Comparison of ENCODE assay signal across 15 cellular contexts in genomic region chr12:131003036-131003435, GRCh38. TPM values are rescaled to one million over a fixed set of nuclear protein-coding genes. Genes with fewer than 3 reads are reported as not detected.
"Had no signal": no experiment of that assay in that cellular context is flagged by ENCODE, and none has a peak within 500 bp of the region (broad histone marks: within the 10 kb centered on the region; RNA-seq: fewer than 3 reads in every experiment).

No MANE protein-coding gene starts in this region.

- H3K4me3 ChIP-seq: prostate gland, smooth muscle cell had no signal

- ATAC-seq: activated CD8-positive, alpha-beta memory T cell treated with anti-CD3 and anti-CD28 coated beads, Interleukin-2, amount 10 ng/mL, durations not matched to agents 7 days and 5 days; activated naive CD8-positive, alpha-beta T cell treated with anti-CD3 and anti-CD28 coated beads, Interleukin-2, amount 50 U/mL, for 24 hours; naive thymus-derived CD8-positive, alpha-beta T cell; stimulated activated effector memory CD8-positive, alpha-beta T cell treated with anti-CD3 and anti-CD28 coated beads, Interleukin-12 subunit alpha, Interleukin-12 subunit beta, amount 100 ng/mL, for 72 hours had no signal

- H3K36me3 ChIP-seq: prostate gland had no signal

- DNase-seq: activated CD4-positive, alpha-beta memory T cell treated with anti-CD3 and anti-CD28 coated beads, Interleukin-2, amount 10 ng/mL, durations not matched to agents 7 days and 5 days; activated CD4-positive, alpha-beta T cell treated with anti-CD3 and anti-CD28 coated beads for 48 hours; activated CD8-positive, alpha-beta memory T cell treated with anti-CD3 and anti-CD28 coated beads, Interleukin-2, amount 10 ng/mL, durations not matched to agents 7 days and 5 days; activated naive CD4-positive, alpha-beta T cell treated with anti-CD3 and anti-CD28 coated beads for 36 hours; activated naive CD8-positive, alpha-beta T cell treated with anti-CD3 and anti-CD28 coated beads, Interleukin-2, amount 50 U/mL, for 24 hours; cerebellar nuclear complex; cortex of kidney; effector CD4-positive, alpha-beta T cell; mesendoderm; naive thymus-derived CD8-positive, alpha-beta T cell; stimulated activated CD4-positive, alpha-beta T cell treated with anti-CD3 and anti-CD28 coated beads, Interleukin-4, amount 100 ng/mL, for 24 hours; SW 1271 had no signal

- H3K27ac ChIP-seq: prostate gland had no signal

- H3K9me3 ChIP-seq: prostate gland had no signal

RNA-seq across cellular contexts. Expression of gene ADGRD1, which starts 49.3 kb away (rescaled TPM):
- total RNA-seq: activated naive CD4-positive, alpha-beta T cell treated with anti-CD3 and anti-CD28 coated beads for 36 hours; smooth muscle cell had no signal
